In the genomic region with DNA sequence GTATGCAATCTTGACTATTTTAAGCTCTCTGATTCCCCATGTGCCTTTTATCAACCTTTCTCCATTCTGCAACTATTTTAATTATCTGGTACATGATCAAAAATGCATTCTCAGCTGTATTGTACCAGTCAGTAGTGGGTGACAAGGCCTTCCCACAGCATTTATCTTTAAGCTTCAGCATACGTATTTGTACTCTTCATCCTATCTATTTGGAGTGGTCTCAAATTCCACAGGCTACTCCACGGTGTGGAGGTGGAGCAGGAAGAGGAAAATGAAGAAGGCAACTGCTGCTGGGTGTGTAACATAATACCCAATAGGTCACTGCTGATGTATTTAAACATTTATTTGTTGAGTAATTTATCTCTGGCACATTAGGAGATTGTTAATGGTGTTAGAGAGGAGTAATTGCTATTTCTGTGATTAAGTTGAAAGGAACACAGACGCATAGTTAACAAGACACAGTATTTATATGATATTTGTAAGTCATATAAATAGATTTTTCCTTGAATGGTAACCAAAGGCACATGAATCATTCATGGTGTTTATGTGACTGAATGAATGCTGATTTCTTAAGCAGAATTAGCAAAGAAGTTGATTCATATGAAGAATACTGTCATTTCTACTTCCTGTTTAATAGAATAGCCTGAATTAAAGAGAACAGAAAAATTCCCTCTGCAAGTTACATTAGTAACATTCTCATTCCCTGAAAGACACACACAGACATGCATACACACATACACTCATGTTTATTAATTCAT, we compare ENCODE assay signal across 1 cellular context.
TF ChIP-seq lines count a peak whose summit lies in the region.

No MANE protein-coding gene starts in this region.

TF ChIP-seq in HEK293, 187 proteins besides CTCF, POLR2A, EP300 and RAD21 (continued from another document):
- TF ChIP-seq, protein P1, sequence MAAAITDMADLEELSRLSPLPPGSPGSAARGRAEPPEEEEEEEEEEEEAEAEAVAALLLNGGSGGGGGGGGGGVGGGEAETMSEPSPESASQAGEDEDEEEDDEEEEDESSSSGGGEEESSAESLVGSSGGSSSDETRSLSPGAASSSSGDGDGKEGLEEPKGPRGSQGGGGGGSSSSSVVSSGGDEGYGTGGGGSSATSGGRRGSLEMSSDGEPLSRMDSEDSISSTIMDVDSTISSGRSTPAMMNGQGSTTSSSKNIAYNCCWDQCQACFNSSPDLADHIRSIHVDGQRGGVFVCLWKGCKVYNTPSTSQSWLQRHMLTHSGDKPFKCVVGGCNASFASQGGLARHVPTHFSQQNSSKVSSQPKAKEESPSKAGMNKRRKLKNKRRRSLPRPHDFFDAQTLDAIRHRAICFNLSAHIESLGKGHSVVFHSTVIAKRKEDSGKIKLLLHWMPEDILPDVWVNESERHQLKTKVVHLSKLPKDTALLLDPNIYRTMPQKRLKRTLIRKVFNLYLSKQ (tag by site-specific recombination; IDR thresholded peaks at IDR 0.05; ENCODE audit: borderline replicate concordance), result no peak
- peak; percentile 61 for TF ChIP-seq SP7 (tag by site-specific recombination; IDR thresholded peaks at IDR 0.05)
- no peak for TF ChIP-seq ZBTB1 (tag by site-specific recombination; IDR thresholded peaks at IDR 0.05)
- peak; percentile 17; the same call in 1 of the 2 replicates for TF ChIP-seq KLF10 (tag by site-specific recombination; IDR thresholded peaks at IDR 0.05)
- peak; percentile 60 for TF ChIP-seq ZNF629 (tag by site-specific recombination; IDR thresholded peaks at IDR 0.05)
- no peak for TF ChIP-seq ZNF521 (tag by site-specific recombination; IDR thresholded peaks at IDR 0.05)
- TF ChIP-seq TRIM28 (IDR thresholded peaks at IDR 0.05; ENCODE audit: borderline replicate concordance, low read length), result peak; percentile 76; the same call in 1 of the 2 replicates
- TF ChIP-seq EGR2 (tag by site-specific recombination; IDR thresholded peaks at IDR 0.05; ENCODE audit: low read depth), result peak; percentile 80
- TF ChIP-seq FEZF1 (tag by site-specific recombination; IDR thresholded peaks at IDR 0.05), result peak; percentile 57; the same call in 1 of the 2 replicates
- TF ChIP-seq, protein P2, sequence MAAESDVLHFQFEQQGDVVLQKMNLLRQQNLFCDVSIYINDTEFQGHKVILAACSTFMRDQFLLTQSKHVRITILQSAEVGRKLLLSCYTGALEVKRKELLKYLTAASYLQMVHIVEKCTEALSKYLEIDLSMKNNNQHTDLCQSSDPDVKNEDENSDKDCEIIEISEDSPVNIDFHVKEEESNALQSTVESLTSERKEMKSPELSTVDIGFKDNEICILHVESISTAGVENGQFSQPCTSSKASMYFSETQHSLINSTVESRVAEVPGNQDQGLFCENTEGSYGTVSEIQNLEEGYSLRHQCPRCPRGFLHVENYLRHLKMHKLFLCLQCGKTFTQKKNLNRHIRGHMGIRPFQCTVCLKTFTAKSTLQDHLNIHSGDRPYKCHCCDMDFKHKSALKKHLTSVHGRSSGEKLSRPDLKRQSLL (tag by site-specific recombination; IDR thresholded peaks at IDR 0.05), result no peak
- TF ChIP-seq, protein P3, sequence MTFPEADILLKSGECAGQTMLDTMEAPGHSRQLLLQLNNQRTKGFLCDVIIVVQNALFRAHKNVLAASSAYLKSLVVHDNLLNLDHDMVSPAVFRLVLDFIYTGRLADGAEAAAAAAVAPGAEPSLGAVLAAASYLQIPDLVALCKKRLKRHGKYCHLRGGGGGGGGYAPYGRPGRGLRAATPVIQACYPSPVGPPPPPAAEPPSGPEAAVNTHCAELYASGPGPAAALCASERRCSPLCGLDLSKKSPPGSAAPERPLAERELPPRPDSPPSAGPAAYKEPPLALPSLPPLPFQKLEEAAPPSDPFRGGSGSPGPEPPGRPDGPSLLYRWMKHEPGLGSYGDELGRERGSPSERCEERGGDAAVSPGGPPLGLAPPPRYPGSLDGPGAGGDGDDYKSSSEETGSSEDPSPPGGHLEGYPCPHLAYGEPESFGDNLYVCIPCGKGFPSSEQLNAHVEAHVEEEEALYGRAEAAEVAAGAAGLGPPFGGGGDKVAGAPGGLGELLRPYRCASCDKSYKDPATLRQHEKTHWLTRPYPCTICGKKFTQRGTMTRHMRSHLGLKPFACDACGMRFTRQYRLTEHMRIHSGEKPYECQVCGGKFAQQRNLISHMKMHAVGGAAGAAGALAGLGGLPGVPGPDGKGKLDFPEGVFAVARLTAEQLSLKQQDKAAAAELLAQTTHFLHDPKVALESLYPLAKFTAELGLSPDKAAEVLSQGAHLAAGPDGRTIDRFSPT (tag by site-specific recombination; IDR thresholded peaks at IDR 0.05), result 0 out of 2 replicates have a peak, but pooled peaks have one; percentile 28
- TF ChIP-seq, protein P4, sequence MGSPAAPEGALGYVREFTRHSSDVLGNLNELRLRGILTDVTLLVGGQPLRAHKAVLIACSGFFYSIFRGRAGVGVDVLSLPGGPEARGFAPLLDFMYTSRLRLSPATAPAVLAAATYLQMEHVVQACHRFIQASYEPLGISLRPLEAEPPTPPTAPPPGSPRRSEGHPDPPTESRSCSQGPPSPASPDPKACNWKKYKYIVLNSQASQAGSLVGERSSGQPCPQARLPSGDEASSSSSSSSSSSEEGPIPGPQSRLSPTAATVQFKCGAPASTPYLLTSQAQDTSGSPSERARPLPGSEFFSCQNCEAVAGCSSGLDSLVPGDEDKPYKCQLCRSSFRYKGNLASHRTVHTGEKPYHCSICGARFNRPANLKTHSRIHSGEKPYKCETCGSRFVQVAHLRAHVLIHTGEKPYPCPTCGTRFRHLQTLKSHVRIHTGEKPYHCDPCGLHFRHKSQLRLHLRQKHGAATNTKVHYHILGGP (tag by site-specific recombination; IDR thresholded peaks at IDR 0.05), result peak; percentile 93
- 0 out of 2 replicates have a peak, but pooled peaks have one; percentile 22 for TF ChIP-seq ZBTB17 (tag by site-specific recombination; IDR thresholded peaks at IDR 0.05)
- TF ChIP-seq ZFHX2 (tag by site-specific recombination; conservative IDR thresholded peaks at IDR 0.05), result peak; percentile 65
